In the genomic region with DNA sequence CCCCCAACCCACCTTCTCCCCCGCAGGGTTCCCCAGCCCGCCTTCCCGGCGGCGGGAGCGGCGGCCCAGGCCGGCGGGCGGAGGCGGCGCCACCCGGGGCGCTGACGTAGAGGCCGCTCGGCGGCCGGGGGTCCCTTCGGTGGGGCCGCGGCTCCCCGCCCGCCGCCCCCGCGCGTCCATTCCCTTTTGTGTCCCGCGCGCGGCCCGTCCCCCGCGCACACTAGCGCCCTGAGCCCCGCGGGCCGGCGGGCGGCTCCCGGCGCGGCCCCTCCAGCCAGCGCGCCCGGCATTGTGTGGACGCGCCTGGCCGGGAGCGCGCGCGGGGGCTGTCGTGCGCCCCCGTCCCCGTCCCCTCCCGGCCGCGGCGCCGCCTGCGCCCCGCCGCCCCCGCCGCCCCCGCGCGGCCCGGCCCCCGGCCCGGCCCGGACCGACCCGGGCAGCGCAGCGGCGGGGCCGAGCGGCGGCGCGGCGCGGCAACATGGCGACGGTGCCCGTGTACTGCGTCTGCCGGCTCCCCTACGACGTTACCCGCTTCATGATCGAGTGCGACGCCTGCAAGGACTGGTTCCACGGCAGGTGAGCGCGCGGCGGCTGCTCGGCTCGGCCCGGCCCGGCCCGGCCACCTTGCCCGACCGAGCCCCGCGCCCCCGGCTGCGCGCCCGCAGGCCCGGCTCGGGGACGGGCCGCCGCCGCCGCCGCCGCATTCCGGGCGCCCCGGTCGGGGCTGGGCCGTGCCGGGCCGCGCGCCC, we compare ENCODE assay signal across 8 cellular contexts. TPM values are rescaled to one million over a fixed set of nuclear protein-coding genes. Genes with fewer than 3 reads are reported as not detected.
DNase-seq lines count a peak whose midpoint lies in the region; ATAC-seq lines count a peak whose summit lies in the region.

A gene (plus strand): TSS at position 289 of the 749 bp plus-strand sequence. CDS start 190 bp downstream, at position 479.

- H3K4me1 Mint-ChIP-seq in activated naive CD8-positive, alpha-beta T cell treated with anti-CD3 and anti-CD28 coated beads for 36 hours, result peaks cover 28% of the 10 kb centered on the region

- no peaks in the 10 kb centered on the region for H3K27me3 Mint-ChIP-seq in activated naive CD8-positive, alpha-beta T cell treated with anti-CD3 and anti-CD28 coated beads for 36 hours

- intact Hi-C loops in left ventricle myocardium superior (cut with micrococcal nuclease), result no loop called here

- peak within 1 kb of the TSS; percentile 82 for H3K4me3 Mint-ChIP-seq in activated naive CD8-positive, alpha-beta T cell treated with anti-CD3 and anti-CD28 coated beads for 36 hours

- H3K27ac Mint-ChIP-seq in activated naive CD8-positive, alpha-beta T cell treated with anti-CD3 and anti-CD28 coated beads for 36 hours, result peak within 1 kb of the TSS; percentile 85

- H3K9me3 Mint-ChIP-seq in activated naive CD8-positive, alpha-beta T cell treated with anti-CD3 and anti-CD28 coated beads for 36 hours, result no peaks in the 10 kb centered on the region

- DNase-seq in CD1c-positive myeloid dendritic cell (ENCODE audit: extremely low spot score) (peak; percentile 48), NCI-H460 (ENCODE audit: extremely low read depth, low read depth) (no peak), left ventricle myocardium superior (peak; percentile 62), pulmonary artery endothelial cell (ENCODE audit: low read depth, low spot score) (no peak), NCI-H1436 (lab: John Stamatoyannopoulos, UW) (no peak), cerebellar cortex (ENCODE audit: low spot score) (no peak)
- DNase-seq in activated naive CD8-positive, alpha-beta T cell treated with anti-CD3 and anti-CD28 coated beads for 36 hours, result peak; percentile 34

- H3K36me3 Mint-ChIP-seq in activated naive CD8-positive, alpha-beta T cell treated with anti-CD3 and anti-CD28 coated beads for 36 hours, result peaks cover 4% of the 10 kb centered on the region

- ATAC-seq in GM21390 (IDR thresholded peaks at IDR 0.05; ENCODE audit: unreplicated experiment) (peak; percentile 36), left ventricle myocardium superior (peak; percentile 45)

RNA-seq across cellular contexts. Expression of the gene that starts here (rescaled TPM):
- 23.8 and 26.0 TPM in 2 replicates for total RNA-seq in NCI-H460 (2014; rRNA removed; shearing (Covaris generic))
- 26.3 and 31.1 TPM in 2 replicates for polyA plus RNA-seq in NCI-H460 (2014; cell fraction: nucleus; rRNA removed)
- 10 to 100 TPM; 14.6 to 15.6 TPM for total RNA-seq in activated naive CD8-positive, alpha-beta T cell treated with anti-CD3 and anti-CD28 coated beads for 36 hours
- total RNA-seq in left ventricle myocardium superior, result 32.0 TPM
- 14.2 and 14.9 TPM in 2 replicates for total RNA-seq in pulmonary artery endothelial cell

Comparison
In these comparisons a context has a peak if more than half of its experiments do, and no peak if none do; other contexts are left out.
1. DNase-seq: peak in CD1c-positive myeloid dendritic cell (single experiment), activated naive CD8-positive, alpha-beta T cell treated with anti-CD3 and anti-CD28 coated beads for 36 hours (single experiment) and left ventricle myocardium superior (single experiment); none in NCI-H460 (single experiment), pulmonary artery endothelial cell (single experiment), NCI-H1436 (single experiment) and cerebellar cortex (single experiment).